In genomic region chr4:6494431-6495295, GRCh38 we compare ENCODE assay signal across 17 cellular contexts. TPM values are rescaled to one million over a fixed set of nuclear protein-coding genes. Genes with fewer than 3 reads are reported as not detected.
"Had no signal": no experiment of that assay in that cellular context is flagged by ENCODE, and none has a peak within 500 bp of the region (broad histone marks: within the 10 kb centered on the region; RNA-seq: fewer than 3 reads in every experiment).

No MANE protein-coding gene starts in this region.

- H3K27ac ChIP-seq: brain microvascular endothelial cell, ovary, stomach had no signal

- H3K9me3 Mint-ChIP-seq: endodermal cell, nephron had no signal

- H3K4me3 Mint-ChIP-seq: activated naive CD8-positive, alpha-beta T cell; endodermal cell; T-helper 2 cell treated with Interferon-gamma antibody and Interleukin-4, amounts not matched to agents 5 μg/mL and 100 μg/mL, for 36 hours had no signal

- H3K27ac Mint-ChIP-seq: activated naive CD8-positive, alpha-beta T cell; endodermal cell; T-helper 2 cell treated with Interferon-gamma antibody and Interleukin-4, amounts not matched to agents 5 μg/mL and 100 μg/mL, for 36 hours had no signal

- DNase-seq: activated CD4-positive, alpha-beta T cell treated with anti-CD3 and anti-CD28 coated beads, Interleukin-2, amount 50 U/mL, for 48 hours; activated CD4-positive, CD25-positive, alpha-beta regulatory T cell treated with anti-CD3 and anti-CD28 coated beads, Interleukin-2, amount 50 U/mL, for 72 hours; activated gamma-delta T cell treated with Interleukin-2 at 50 U/mL for 16 hours; activated T-cell treated with anti-CD3 and anti-CD28 coated beads, Interleukin-2, amount 50 U/mL, for 48 hours; amniotic stem cell; brain microvascular endothelial cell; cerebellar nuclear complex; dermis blood vessel endothelial cell; ovary; stimulated activated CD4-positive, alpha-beta T cell treated with anti-CD3 and anti-CD28 coated beads, Interleukin-12 subunit alpha, Interleukin-12 subunit beta, amount 100 ng/mL, for 4 hours; stomach; SW 1271 had no signal

- H3K27me3 ChIP-seq: brain microvascular endothelial cell, ovary had no signal

RNA-seq across cellular contexts. Expression of gene PPP2R2C, which starts 22.2 kb away (rescaled TPM):
- total RNA-seq: epithelial cell of proximal tubule had no signal
